15 cellular contexts compared by ENCODE assay signal in the genomic region with DNA sequence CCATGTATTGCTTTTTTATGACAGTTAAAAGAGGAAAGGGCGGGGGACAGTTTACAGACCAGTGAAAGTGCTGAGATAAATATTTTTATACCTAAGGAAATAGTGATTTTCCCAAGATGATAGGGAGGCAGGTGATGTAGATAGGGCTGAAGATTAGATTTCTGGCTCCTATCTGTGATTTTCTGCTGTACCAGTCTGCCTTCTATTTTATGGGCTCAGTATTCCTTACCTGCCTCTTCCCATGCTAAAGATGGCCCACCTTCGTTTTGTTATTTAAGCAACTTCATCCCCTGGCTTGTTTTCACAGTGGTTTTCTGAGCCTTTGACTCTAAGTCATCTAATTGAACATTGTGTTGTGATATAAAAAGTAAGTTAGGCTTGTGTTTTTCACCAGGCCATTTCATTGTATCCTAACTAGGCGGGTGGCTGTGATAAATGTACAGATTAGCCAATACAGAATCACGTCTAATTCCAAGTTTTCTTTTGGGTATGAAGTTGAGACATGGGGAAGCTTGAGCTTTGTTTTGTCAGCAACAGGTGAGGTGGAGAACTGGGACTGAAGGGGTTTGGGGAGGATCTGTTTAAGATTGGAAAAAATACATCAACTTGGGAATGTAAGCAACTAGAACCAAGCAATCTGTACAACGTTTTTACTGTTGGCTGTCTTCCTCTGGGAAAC. TPM values are rescaled to one million over a fixed set of nuclear protein-coding genes. Genes with fewer than 3 reads are reported as not detected.
A peak's percentile ranks its signal among the peaks of the same experiment; 100 is the strongest.
DNase-seq lines count a peak whose midpoint lies in the region; ATAC-seq, FAIRE-seq and TF ChIP-seq lines count a peak whose summit lies in the region.
"Had no signal": no experiment of that assay in that cellular context is flagged by ENCODE, and none has a peak within 500 bp of the region (broad histone marks: within the 10 kb centered on the region; RNA-seq: fewer than 3 reads in every experiment).

No MANE protein-coding gene starts in this region.

- H3K9me2 ChIP-seq in OCI-LY7 (ENCODE audit: insufficient read depth, low read length) = no peaks in the 10 kb centered on the region

- peaks cover 14% of the 10 kb centered on the region for H3K79me1 ChIP-seq in mesendoderm (ENCODE audit: low read length)

- H3K4ac ChIP-seq in mesendoderm (ENCODE audit: low read depth, low read length) = no peak overlapping the region

- no peaks in the 10 kb centered on the region for H3K9me3 Mint-ChIP-seq in effector memory CD8-positive, alpha-beta T cell
- no peaks in the 10 kb centered on the region for H3K9me3 Mint-ChIP-seq in stimulated activated naive B cell treated with anti-CD40 and anti-IgM and Interleukin-4, amounts not matched to agents 10 μg/mL and 1 μg/mL and 100 μg/mL, for 72 hours

- TF ChIP-seq CTCF in HepG2 (CRISPR knock-in tag; IDR thresholded peaks at IDR 0.05) (no peak), right lobe of liver (IDR thresholded peaks at IDR 0.05) (no peak), OCI-LY7 (conservative IDR thresholded peaks at IDR 0.05; ENCODE audit: low read length) (no peak)

- no peak overlapping the region for H4K5ac ChIP-seq in mesendoderm (ENCODE audit: low read length)

- H3K36me3 ChIP-seq in HepG2 (replicated peaks in 1 of 2; ENCODE audit: control insufficient read depth in 1 of 2, insufficient read depth in 2 of 2, low read length in 2 of 2) = peaks cover 8 to 63% of the 10 kb centered on the region in 2 experiments
- peaks cover 8 to 50% (median 26%) of the 10 kb centered on the region in 4 donors for H3K36me3 ChIP-seq in right lobe of liver
- H3K36me3 ChIP-seq in OCI-LY7 (ENCODE audit: insufficient read depth, low read length) = peaks cover 90% of the 10 kb centered on the region
- peaks cover 19% of the 10 kb centered on the region for H3K36me3 ChIP-seq in mesendoderm (ENCODE audit: control insufficient read depth, insufficient read depth, low read length)

- H2AFZ ChIP-seq in HepG2 (ENCODE audit: low read length) = no peak overlapping the region
- H2AFZ ChIP-seq in OCI-LY7 (ENCODE audit: low read length) = no peak overlapping the region

- ATAC-seq in HepG2 (no peak), right lobe of liver (no peak), GM18909 (IDR thresholded peaks at IDR 0.05; ENCODE audit: poor library complexity, unreplicated experiment) (no peak)
- no peak for ATAC-seq in effector memory CD8-positive, alpha-beta T cell (replicated peaks)
- ATAC-seq in stimulated activated naive B cell treated with anti-CD40 and anti-IgM and Interleukin-4, amounts not matched to agents 10 μg/mL and 1 μg/mL and 100 μg/mL, for 72 hours (replicated peaks) = no peak

- WGBS in HepG2 (ENCODE audit: low lambda C conversion rate) = 91% methylated on average over 5 of the region's 5 CpGs
- WGBS in right lobe of liver (ENCODE audit: insufficient coverage, low coverage, low lambda C conversion rate, missing lambda C conversion rate) = 60% methylated on average over 5 of the region's 5 CpGs
- WGBS in mesendoderm (ENCODE audit: extremely low coverage, insufficient coverage, low lambda C conversion rate) = no CpG with 5 or more reads among the region's 5 CpGs

- no peak for TF ChIP-seq RAD21 in HepG2 (CRISPR knock-in tag; IDR thresholded peaks at IDR 0.05)

- H3K4me3 ChIP-seq in HepG2 (replicated peaks in 1 of 3; ENCODE audit: insufficient read depth in 1 of 3, low read depth in 2 of 3, low read length in 3 of 3) (no peak overlapping the region), right lobe of liver (no peak overlapping the region), OCI-LY7 (ENCODE audit: low read depth, low read length, poor library complexity, severe bottlenecking) (no peak overlapping the region), mesendoderm (ENCODE audit: low read length) (no peak overlapping the region)
- H3K4me3 ChIP-seq: thoracic aorta had no signal

- FAIRE-seq in HepG2 (lab: Jason Lieb, UNC) = no peak
- FAIRE-seq: RCC 7860 had no signal

- in situ Hi-C loops in HepG2 (cut with HindIII; ENCODE audit: extremely low pct_ligation_motif_present, low pct_unique_long_range_greater_than_20kb) = loop anchor here (25.0 kb wide), 2 partner anchors 833 to 1008 kb away; no protein-coding TSS in a partner anchor

- H3K27me3 ChIP-seq in HepG2 (ENCODE audit: control insufficient read depth in 1 of 2, insufficient read depth in 2 of 2, low read length in 2 of 2) = peaks cover 0 to 5% of the 10 kb centered on the region in 2 experiments; a peak in 1 of 5 replicates
- H3K27me3 ChIP-seq in right lobe of liver = no peaks in the 10 kb centered on the region
- no peaks in the 10 kb centered on the region for H3K27me3 ChIP-seq in mesendoderm (ENCODE audit: insufficient read depth, low read length, poor library complexity)

- no peak overlapping the region for H3K23ac ChIP-seq in mesendoderm (ENCODE audit: low read length)

- H3K4me1 ChIP-seq in HepG2 (ENCODE audit: insufficient read depth, low read length) = peaks cover 44% of the 10 kb centered on the region
- peaks cover 0 to 14% (median 5%) of the 10 kb centered on the region in 4 donors for H3K4me1 ChIP-seq in right lobe of liver
- peaks cover 35% of the 10 kb centered on the region for H3K4me1 ChIP-seq in OCI-LY7 (ENCODE audit: insufficient read depth, low read length, poor library complexity, severe bottlenecking)
- no peaks in the 10 kb centered on the region for H3K4me1 ChIP-seq in mesendoderm (ENCODE audit: control insufficient read depth, low read depth, low read length)

- H3K79me2 ChIP-seq in HepG2 (ENCODE audit: insufficient read depth, low read length) (peaks cover 33% of the 10 kb centered on the region), OCI-LY7 (ENCODE audit: insufficient read depth, low read depth, low read length) (peaks cover 43% of the 10 kb centered on the region), mesendoderm (ENCODE audit: control insufficient read depth, insufficient read depth, low read length) (peaks cover 31% of the 10 kb centered on the region)

- H3K56ac ChIP-seq in mesendoderm (ENCODE audit: low read length) = no peak overlapping the region

- H2BK120ac ChIP-seq in mesendoderm (ENCODE audit: low read depth, low read length) = no peak overlapping the region

- H3K9me3 ChIP-seq in HepG2 (ENCODE audit: low read length) (no peaks in the 10 kb centered on the region), right lobe of liver (no peaks in the 10 kb centered on the region), OCI-LY7 (ENCODE audit: low read length) (no peaks in the 10 kb centered on the region)
- H3K9me3 ChIP-seq: thoracic aorta had no signal

- no peak for TF ChIP-seq EP300 in HepG2 (IDR thresholded peaks at IDR 0.05; ENCODE audit: low read depth in 2 of 2, low read length in 2 of 2)
- no peak for TF ChIP-seq EP300 in HepG2 (CRISPR knock-in tag; IDR thresholded peaks at IDR 0.05; ENCODE audit: borderline replicate concordance)

- H4K20me1 ChIP-seq in HepG2 (ENCODE audit: insufficient read depth, low read length) = peaks cover 62% of the 10 kb centered on the region
- H4K20me1 ChIP-seq in OCI-LY7 (ENCODE audit: insufficient read depth, low read length) = peaks cover 34% of the 10 kb centered on the region

- no peak for DNase-seq in HepG2 (ENCODE audit: low spot score)
- DNase-seq in right lobe of liver = no peak
- DNase-seq in OCI-LY7 (ENCODE audit: low spot score) = no peak
- DNase-seq in effector memory CD8-positive, alpha-beta T cell = no peak
- DNase-seq in stimulated activated naive B cell treated with anti-CD40 and anti-IgM and Interleukin-4, amounts not matched to agents 10 μg/mL and 1 μg/mL and 100 μg/mL, for 72 hours = no peak
- DNase-seq in OCI-M2 (lab: John Stamatoyannopoulos, UW; ENCODE audit: unreplicated experiment) = no peak
- DNase-seq in mesendoderm = no peak
- DNase-seq: activated CD4-positive, alpha-beta T cell treated with anti-CD3 and anti-CD28 coated beads, Interleukin-2, amount 50 U/mL, for 1 hour; EL; NCI-H187; NCI-H510A treated with DMSO at 0.1 percent for 48 hours had no signal

- H3K9ac ChIP-seq in HepG2 (ENCODE audit: insufficient read depth, low read depth, low read length) = no peak overlapping the region
- no peak overlapping the region for H3K9ac ChIP-seq in mesendoderm (ENCODE audit: low read length)

- H3K18ac ChIP-seq in mesendoderm (ENCODE audit: low read length) = no peak overlapping the region

- H3K27ac ChIP-seq in HepG2 (ENCODE audit: extremely low read length, insufficient read depth, low read length) (no peak overlapping the region), right lobe of liver (no peak overlapping the region), OCI-LY7 (ENCODE audit: low read depth, low read length, poor library complexity, severe bottlenecking) (no peak overlapping the region), mesendoderm (ENCODE audit: low read depth, low read length) (no peak overlapping the region)
- H3K27ac ChIP-seq: epithelial cell of prostate, thoracic aorta had no signal

- CTCF ChIA-PET in HepG2 (lab: Yijun Ruan, JAX; ENCODE audit: low intra/inter-chr PET ratio, low total read pairs) (no interaction called here), OCI-LY7 (lab: Charles Lee; ENCODE audit: unreplicated experiment) (no interaction called here)

- POLR2A ChIA-PET in HepG2 (lab: Yijun Ruan, JAX) = interaction anchor here (1.5 kb wide), 1 partner anchor 18 kb away, joined by 3 read pairs; no protein-coding TSS in a partner anchor
- POLR2A ChIA-PET in OCI-LY7 (lab: Charles Lee) = interaction anchor here (0.7 kb wide), 1 partner anchor 1273 kb away, joined by 3 read pairs; no protein-coding TSS in a partner anchor

- peak in 1 of 2 experiments; percentile 61; a peak in 2 of 4 replicates for TF ChIP-seq POLR2A in HepG2 (IDR thresholded peaks at IDR 0.05; ENCODE audit: insufficient read depth in 1 of 2, low read depth in 2 of 2, low read length in 2 of 2)
- no peak for TF ChIP-seq POLR2A in right lobe of liver (IDR thresholded peaks at IDR 0.05)

- peaks cover 30 to 32% of the 10 kb centered on the region in 2 donors for H3K4me1 Mint-ChIP-seq in effector memory CD8-positive, alpha-beta T cell (ENCODE audit: low read depth in 2 of 2)
- H3K4me1 Mint-ChIP-seq in stimulated activated naive B cell treated with anti-CD40 and anti-IgM and Interleukin-4, amounts not matched to agents 10 μg/mL and 1 μg/mL and 100 μg/mL, for 72 hours = peaks cover 33 to 48% of the 10 kb centered on the region in 2 donors

- no peak overlapping the region for H2BK5ac ChIP-seq in mesendoderm (ENCODE audit: low read length)

- H2BK15ac ChIP-seq in mesendoderm (replicated peaks; ENCODE audit: low read depth) = no peak overlapping the region

- peak overlapping the region; percentile 12 to 22 for H3K27ac Mint-ChIP-seq in effector memory CD8-positive, alpha-beta T cell
- H3K27ac Mint-ChIP-seq in stimulated activated naive B cell treated with anti-CD40 and anti-IgM and Interleukin-4, amounts not matched to agents 10 μg/mL and 1 μg/mL and 100 μg/mL, for 72 hours = peak overlapping the region; percentile 65

- intact Hi-C loops in HepG2 (cut with micrococcal nuclease; ENCODE audit: unreplicated experiment) (loop anchor here (5.0 kb wide), 1 partner anchor 392 kb away; no protein-coding TSS in a partner anchor), right lobe of liver (cut with DNase I) (no loop called here), OCI-LY7 (cut with micrococcal nuclease; ENCODE audit: unreplicated experiment) (no loop called here)

- H4K8ac ChIP-seq in mesendoderm (ENCODE audit: low read depth, low read length) = no peak overlapping the region

- H3K4me3 Mint-ChIP-seq in effector memory CD8-positive, alpha-beta T cell = no peak overlapping the region
- peak overlapping the region in 1 of 2 donors; percentile 23 for H3K4me3 Mint-ChIP-seq in stimulated activated naive B cell treated with anti-CD40 and anti-IgM and Interleukin-4, amounts not matched to agents 10 μg/mL and 1 μg/mL and 100 μg/mL, for 72 hours

- no peaks in the 10 kb centered on the region for H3K27me3 Mint-ChIP-seq in effector memory CD8-positive, alpha-beta T cell
- no peaks in the 10 kb centered on the region for H3K27me3 Mint-ChIP-seq in stimulated activated naive B cell treated with anti-CD40 and anti-IgM and Interleukin-4, amounts not matched to agents 10 μg/mL and 1 μg/mL and 100 μg/mL, for 72 hours

- H3K4me2 ChIP-seq in HepG2 (ENCODE audit: low read depth, low read length) = no peak overlapping the region
- H3K4me2 ChIP-seq in OCI-LY7 (ENCODE audit: low read length) = peak overlapping the region; percentile 28
- no peak overlapping the region for H3K4me2 ChIP-seq in mesendoderm (ENCODE audit: low read length)

- no peak overlapping the region for H2AK5ac ChIP-seq in mesendoderm (ENCODE audit: low read length)

- BruUV-seq in HepG2 (replicated peaks; lab: Mats Ljungman, UMichigan) = no TSS peak
- no TSS peak for BruUV-seq in OCI-LY7 (replicated peaks; lab: Mats Ljungman, UMichigan)

- peaks cover 68% of the 10 kb centered on the region for H3K36me3 Mint-ChIP-seq in effector memory CD8-positive, alpha-beta T cell (ENCODE audit: insufficient read depth)
- H3K36me3 Mint-ChIP-seq in stimulated activated naive B cell treated with anti-CD40 and anti-IgM and Interleukin-4, amounts not matched to agents 10 μg/mL and 1 μg/mL and 100 μg/mL, for 72 hours = peaks cover 61 to 82% of the 10 kb centered on the region in 2 donors

RNA-seq across cellular contexts. Expression of a gene that starts 5.2 kb away (rescaled TPM):
- total RNA-seq in HepG2 (2016; rRNA removed; fragmentation: Illumina TruSeq; extraction: Trizol) (6,902 and 7,071 TPM in 2 replicates), right lobe of liver (100 to 1,000 TPM; 383 to 894 (median 710) TPM), OCI-LY7 (2022) (3,282 and 3,500 TPM in 2 replicates)
- total RNA-seq in HepG2 (2016; cell fraction: cytosol; rRNA removed; fragmentation: Illumina TruSeq; extraction: Trizol; ENCODE audit: low read depth) = 11,484 and 12,287 TPM in 2 replicates
- total RNA-seq in HepG2 (2016; cell fraction: insoluble cytoplasmic fraction; rRNA removed; fragmentation: Illumina TruSeq; extraction: Trizol) = 6,918 and 7,424 TPM in 2 replicates
- total RNA-seq in HepG2 (2016; cell fraction: membrane; rRNA removed; fragmentation: Illumina TruSeq; extraction: Trizol) = 16,795 and 17,457 TPM in 2 replicates
- 2,427 and 2,707 TPM in 2 replicates for total RNA-seq in HepG2 (2016; cell fraction: nucleus; rRNA removed; fragmentation: Illumina TruSeq; extraction: Trizol)
- 7,317 and 7,910 TPM in 2 replicates for polyA plus RNA-seq in HepG2 (2011; rRNA removed)
- polyA plus RNA-seq in HepG2 (2011; cell fraction: cytosol; rRNA removed) = 3,435 and 3,576 TPM in 2 replicates
- polyA plus RNA-seq in HepG2 (2011; cell fraction: nucleus; rRNA removed) = 934 and 1,174 TPM in 2 replicates
- polyA plus RNA-seq in HepG2 (2012) = 7,692 and 8,090 TPM in 2 replicates
- 11,969 and 13,234 TPM in 2 replicates for polyA plus RNA-seq in HepG2 (2016; cell fraction: cytosol; fragmentation: Illumina TruSeq; extraction: Trizol; ENCODE audit: low read depth)
- polyA plus RNA-seq in HepG2 (2016; cell fraction: insoluble cytoplasmic fraction; fragmentation: Illumina TruSeq; extraction: Trizol; ENCODE audit: low read depth) = 6,005 and 6,067 TPM in 2 replicates
- 14,650 and 14,956 TPM in 2 replicates for polyA plus RNA-seq in HepG2 (2016; cell fraction: membrane; fragmentation: Illumina TruSeq; extraction: Trizol; ENCODE audit: low read depth)
- 4,147 and 4,271 TPM in 2 replicates for polyA plus RNA-seq in HepG2 (2016; cell fraction: nucleus; fragmentation: Illumina TruSeq; extraction: Trizol; ENCODE audit: insufficient read depth, low read depth)
- 537 and 682 TPM in 2 replicates for polyA minus RNA-seq in HepG2 (2011; rRNA and poly(A)+ RNA removed; ENCODE audit: low replicate concordance)
- polyA minus RNA-seq in HepG2 (2011; cell fraction: cytosol; rRNA and poly(A)+ RNA removed) = 1,971 TPM in 2 replicates
- polyA minus RNA-seq in HepG2 (2011; cell fraction: nucleus; rRNA and poly(A)+ RNA removed) = 601 and 721 TPM in 2 replicates
- total RNA-seq in OCI-LY7 (2014; rRNA removed; shearing (Covaris generic)) = 4,020 and 4,194 TPM in 2 replicates
- 10,990 TPM for polyA plus RNA-seq in mesendoderm (2013, experiment 1 of 2)
- 10,919 TPM for polyA plus RNA-seq in mesendoderm (2013, experiment 2 of 2)
